In the genomic region with DNA sequence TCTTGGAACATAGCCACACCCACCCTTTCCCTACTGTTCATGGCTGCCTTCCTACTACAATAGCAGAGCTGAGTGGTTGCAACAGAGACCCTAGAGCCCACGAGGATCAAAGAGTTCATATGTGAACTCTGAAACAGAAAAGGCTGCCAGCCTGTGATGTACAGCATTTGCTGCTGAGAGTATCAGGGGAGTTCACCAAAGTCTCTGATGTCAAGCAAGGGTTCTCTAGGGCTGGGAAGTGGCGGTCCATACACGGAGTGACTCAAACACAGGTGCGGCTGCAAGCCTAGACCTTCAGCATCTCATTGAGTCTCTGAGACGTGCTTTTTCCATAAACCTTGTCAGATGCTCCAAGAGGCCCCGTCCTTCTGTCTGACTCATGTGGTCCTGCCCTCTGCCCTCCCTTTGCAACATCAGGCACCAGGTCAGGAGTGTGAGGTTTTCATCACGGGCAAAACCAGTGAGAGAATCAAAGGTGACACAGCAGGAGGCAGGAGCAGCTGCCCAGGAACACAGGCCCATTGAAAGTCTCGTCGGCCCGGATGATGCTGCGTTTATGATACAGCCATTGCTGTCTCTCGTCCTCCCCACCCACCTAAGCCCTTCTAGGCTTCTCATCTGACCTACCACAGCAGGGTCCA, we compare ENCODE assay signal across 12 cellular contexts. TPM values are rescaled to one million over a fixed set of nuclear protein-coding genes. Genes with fewer than 3 reads are reported as not detected.
DNase-seq lines count a peak whose midpoint lies in the region; FAIRE-seq and TF ChIP-seq lines count a peak whose summit lies in the region.
"Had no signal": no experiment of that assay in that cellular context is flagged by ENCODE, and none has a peak within 500 bp of the region (broad histone marks: within the 10 kb centered on the region; RNA-seq: fewer than 3 reads in every experiment).

No MANE protein-coding gene starts in this region.

- no peak for FAIRE-seq in D721Med (lab: Jason Lieb, UNC)

- peaks cover 0 to 32% of the 10 kb centered on the region in 2 donors for H3K4me1 ChIP-seq in right atrium auricular region

- H3K27me3 ChIP-seq in right atrium auricular region = no peaks in the 10 kb centered on the region

- H3K9me3 ChIP-seq in right atrium auricular region = no peaks in the 10 kb centered on the region
- H3K9me3 ChIP-seq: HAP-1 had no signal

- H3K27me3 Mint-ChIP-seq in activated naive CD8-positive, alpha-beta T cell treated with anti-CD3 and anti-CD28 coated beads for 36 hours = peaks cover 8% of the 10 kb centered on the region
- peaks cover 17% of the 10 kb centered on the region for H3K27me3 Mint-ChIP-seq in stimulated activated naive CD8-positive, alpha-beta T cell treated with anti-CD3 and anti-CD28 coated beads, Interleukin-15, Interleukin-2, amounts not matched to agents 100 ng/mL and 50 ng/mL, for 24 hours
- peaks cover 3% of the 10 kb centered on the region for H3K27me3 Mint-ChIP-seq in osteocyte (ENCODE audit: unreplicated experiment)

- H3K36me3 Mint-ChIP-seq in activated naive CD8-positive, alpha-beta T cell treated with anti-CD3 and anti-CD28 coated beads for 36 hours = peaks cover 3% of the 10 kb centered on the region
- no peaks in the 10 kb centered on the region for H3K36me3 Mint-ChIP-seq in stimulated activated naive CD8-positive, alpha-beta T cell treated with anti-CD3 and anti-CD28 coated beads, Interleukin-15, Interleukin-2, amounts not matched to agents 100 ng/mL and 50 ng/mL, for 24 hours (ENCODE audit: low read depth)
- H3K36me3 Mint-ChIP-seq in osteocyte (ENCODE audit: unreplicated experiment) = no peaks in the 10 kb centered on the region

- no peak overlapping the region for H3K4me3 ChIP-seq in right atrium auricular region
- H3K4me3 ChIP-seq: HAP-1 had no signal

- H3K27ac ChIP-seq in right atrium auricular region = peak overlapping the region; percentile 66 to 72

- H3K36me3 ChIP-seq in right atrium auricular region = no peaks in the 10 kb centered on the region
- H3K36me3 ChIP-seq: HAP-1 had no signal

- H3K4me1 Mint-ChIP-seq in activated naive CD8-positive, alpha-beta T cell treated with anti-CD3 and anti-CD28 coated beads for 36 hours = peaks cover 17% of the 10 kb centered on the region
- H3K4me1 Mint-ChIP-seq in stimulated activated naive CD8-positive, alpha-beta T cell treated with anti-CD3 and anti-CD28 coated beads, Interleukin-15, Interleukin-2, amounts not matched to agents 100 ng/mL and 50 ng/mL, for 24 hours (ENCODE audit: low read depth) = peaks cover 14% of the 10 kb centered on the region
- no peaks in the 10 kb centered on the region for H3K4me1 Mint-ChIP-seq in osteocyte (ENCODE audit: unreplicated experiment)

- TF ChIP-seq CTCF in right atrium auricular region (IDR thresholded peaks at IDR 0.05) = no peak
- TF ChIP-seq CTCF in osteocyte (IDR thresholded peaks at IDR 0.05) = no peak
- no peak for TF ChIP-seq CTCF in D721Med (IDR thresholded peaks at IDR 0.05; ENCODE audit: insufficient read depth, missing control alignments)

- H3K4me3 Mint-ChIP-seq in activated naive CD8-positive, alpha-beta T cell treated with anti-CD3 and anti-CD28 coated beads for 36 hours = no peak overlapping the region
- no peak overlapping the region for H3K4me3 Mint-ChIP-seq in stimulated activated naive CD8-positive, alpha-beta T cell treated with anti-CD3 and anti-CD28 coated beads, Interleukin-15, Interleukin-2, amounts not matched to agents 100 ng/mL and 50 ng/mL, for 24 hours
- H3K4me3 Mint-ChIP-seq in osteocyte (ENCODE audit: unreplicated experiment) = no peak overlapping the region
- H3K4me3 Mint-ChIP-seq: activated naive CD4-positive, alpha-beta T cell treated with anti-CD3 and anti-CD28 coated beads for 36 hours had no signal

- DNase-seq in activated CD8-positive, alpha-beta memory T cell treated with anti-CD3 and anti-CD28 coated beads for 24 hours = peak; percentile 47
- DNase-seq in activated CD8-positive, alpha-beta memory T cell treated with anti-CD3 and anti-CD28 coated beads, Interleukin-2, amount 50 U/mL, for 48 hours = no peak
- DNase-seq in activated naive CD8-positive, alpha-beta T cell treated with anti-CD3 and anti-CD28 coated beads for 36 hours = peak; percentile 16
- DNase-seq in right atrium auricular region (ENCODE audit: low spot score) = peak; percentile 75
- no peak for DNase-seq in osteocyte (ENCODE audit: extremely low spot score, unreplicated experiment)
- DNase-seq in nucleus accumbens (lab: John Stamatoyannopoulos, UW) = no peak
- DNase-seq in D721Med (ENCODE audit: insufficient read length, low spot score) = no peak
- DNase-seq: activated naive CD4-positive, alpha-beta T cell treated with anti-CD3 and anti-CD28 coated beads for 36 hours; cerebellar nuclear complex; kidney glomerular epithelial cell had no signal

- peaks cover 2% of the 10 kb centered on the region for H3K9me3 Mint-ChIP-seq in activated naive CD8-positive, alpha-beta T cell treated with anti-CD3 and anti-CD28 coated beads for 36 hours
- H3K9me3 Mint-ChIP-seq in stimulated activated naive CD8-positive, alpha-beta T cell treated with anti-CD3 and anti-CD28 coated beads, Interleukin-15, Interleukin-2, amounts not matched to agents 100 ng/mL and 50 ng/mL, for 24 hours = no peaks in the 10 kb centered on the region
- H3K9me3 Mint-ChIP-seq in osteocyte (ENCODE audit: unreplicated experiment) = no peaks in the 10 kb centered on the region
- H3K9me3 Mint-ChIP-seq: activated naive CD4-positive, alpha-beta T cell treated with anti-CD3 and anti-CD28 coated beads for 36 hours had no signal

- H3K27ac Mint-ChIP-seq in activated naive CD8-positive, alpha-beta T cell treated with anti-CD3 and anti-CD28 coated beads for 36 hours = peak overlapping the region; percentile 32
- H3K27ac Mint-ChIP-seq in stimulated activated naive CD8-positive, alpha-beta T cell treated with anti-CD3 and anti-CD28 coated beads, Interleukin-15, Interleukin-2, amounts not matched to agents 100 ng/mL and 50 ng/mL, for 24 hours = peak overlapping the region; percentile 26
- H3K27ac Mint-ChIP-seq in osteocyte (ENCODE audit: unreplicated experiment) = no peak overlapping the region
- H3K27ac Mint-ChIP-seq: activated naive CD4-positive, alpha-beta T cell treated with anti-CD3 and anti-CD28 coated beads for 36 hours had no signal

RNA-seq across cellular contexts. Expression of a gene that starts 42.9 kb away (rescaled TPM):
- 1 to 10 TPM; 4.0 to 4.6 TPM for total RNA-seq in activated naive CD8-positive, alpha-beta T cell treated with anti-CD3 and anti-CD28 coated beads for 36 hours
- total RNA-seq in right atrium auricular region (10 to 100 TPM; 14.4 to 19.9 TPM), osteocyte (0.43 and 0.55 TPM in 2 replicates)

Comparison
In these comparisons a context has a peak if more than half of its experiments do, and no peak if none do; other contexts are left out.
1. DNase-seq: peak in activated CD8-positive, alpha-beta memory T cell treated with anti-CD3 and anti-CD28 coated beads for 24 hours (single experiment), activated naive CD8-positive, alpha-beta T cell treated with anti-CD3 and anti-CD28 coated beads for 36 hours (single experiment) and right atrium auricular region (single experiment); none in activated CD8-positive, alpha-beta memory T cell treated with anti-CD3 and anti-CD28 coated beads, Interleukin-2, amount 50 U/mL, for 48 hours (single experiment), osteocyte (single experiment), nucleus accumbens (0 of 56) and D721Med (single experiment).